Comparison of ENCODE assay signal across 8 cellular contexts in the genomic region with DNA sequence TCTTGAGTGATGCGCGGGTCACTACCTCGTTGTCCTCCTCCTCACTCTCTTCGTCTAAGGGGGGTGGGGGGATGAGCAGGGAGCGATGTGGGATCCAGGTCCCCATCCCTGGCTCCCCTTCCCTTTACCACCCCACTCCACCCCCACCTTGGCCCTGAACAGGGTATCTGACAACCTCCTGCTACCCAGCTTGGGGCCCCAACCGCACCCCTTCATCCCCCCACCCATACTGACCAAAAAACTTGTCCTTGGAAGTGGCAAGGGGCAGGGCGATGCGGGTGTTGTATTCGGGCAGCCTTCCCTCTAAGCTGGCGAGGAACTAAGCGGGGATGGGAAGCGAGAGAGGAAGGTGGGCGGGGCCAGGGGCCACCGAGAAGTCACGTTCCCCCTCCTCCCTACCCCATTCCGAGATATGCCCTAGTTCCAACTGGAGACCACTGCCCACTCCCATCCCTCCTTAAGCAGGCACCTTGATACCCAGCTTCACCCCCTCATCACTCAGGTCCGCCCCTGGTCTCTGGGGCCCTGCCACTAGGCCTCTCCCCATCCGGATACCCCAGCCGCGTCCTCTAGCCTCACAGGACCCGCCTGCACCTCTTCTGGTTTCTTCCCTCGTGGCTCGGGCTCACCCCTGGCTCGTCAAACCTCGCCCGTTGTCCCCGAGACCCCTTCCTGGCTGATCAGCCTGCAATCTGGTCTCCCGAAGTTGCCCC. TPM values are rescaled to one million over a fixed set of nuclear protein-coding genes. Genes with fewer than 3 reads are reported as not detected.
DNase-seq lines count a peak whose midpoint lies in the region; ATAC-seq and TF ChIP-seq lines count a peak whose summit lies in the region.
"Had no signal": no experiment of that assay in that cellular context is flagged by ENCODE, and none has a peak within 500 bp of the region (broad histone marks: within the 10 kb centered on the region; RNA-seq: fewer than 3 reads in every experiment).

No MANE protein-coding gene starts in this region.

- peak; percentile 15 for DNase-seq in NCI-H1105 (lab: John Stamatoyannopoulos, UW)
- DNase-seq in NCI-H1105 treated with DMSO at 0.1 percent for 48 hours (lab: John Stamatoyannopoulos, UW) = no peak
- DNase-seq in heart left ventricle = peak in 4 of 5 donors; percentile 53 to 72 (median 56)
- no peak for DNase-seq in NCI-H1417 treated with DMSO at 0.1 percent for 48 hours (lab: John Stamatoyannopoulos, UW)
- no peak for DNase-seq in foreskin melanocyte

- H3K9me3 ChIP-seq in heart left ventricle (no peaks in the 10 kb centered on the region), subcutaneous abdominal adipose tissue (ENCODE audit: control insufficient read depth in 5 of 5, low read length in 5 of 5) (no peaks in the 10 kb centered on the region)

- WGBS in heart left ventricle, 4 donors = 9 to 23% (median 17%) methylated on average over 23 to 28 of the region's 28 CpGs

- TF ChIP-seq CTCF in heart left ventricle (IDR thresholded peaks at IDR 0.05) = no peak

- H3K9ac ChIP-seq in subcutaneous abdominal adipose tissue (ENCODE audit: low read length in 5 of 5) = peak overlapping the region in 3 of 5 donors; percentile 3 to 51 (median 23)

- H3K27ac ChIP-seq in heart left ventricle (peak overlapping the region; percentile 37 to 84 (median 70)), subcutaneous abdominal adipose tissue (ENCODE audit: low read depth, low read length) (no peak overlapping the region)

- intact Hi-C loops in heart left ventricle (cut with DNase I) = no loop called here

- H3K4me1 ChIP-seq in heart left ventricle (peaks cover 4 to 48% (median 28%) of the 10 kb centered on the region in 12 donors), subcutaneous abdominal adipose tissue (ENCODE audit: control insufficient read depth in 5 of 5, insufficient read depth in 5 of 5, low read length in 5 of 5) (peaks cover 0 to 45% (median 42%) of the 10 kb centered on the region in 5 donors)

- H3K36me3 ChIP-seq in heart left ventricle (no peaks in the 10 kb centered on the region), subcutaneous abdominal adipose tissue (ENCODE audit: control insufficient read depth in 5 of 5, insufficient read depth in 5 of 5, low read length in 5 of 5) (no peaks in the 10 kb centered on the region)

- H3K4me3 ChIP-seq in heart left ventricle = peak overlapping the region in 11 of 12 donors; percentile 20 to 59 (median 45)
- peak overlapping the region; percentile 19 to 62 (median 55) for H3K4me3 ChIP-seq in subcutaneous abdominal adipose tissue (ENCODE audit: low read depth in 1 of 5, low read length in 5 of 5)

- peak in 2 of 4 donors; percentile 22 to 35 for ATAC-seq in heart left ventricle

- TF ChIP-seq POLR2A in heart left ventricle (IDR thresholded peaks at IDR 0.05) = no peak

- H3K27me3 ChIP-seq in heart left ventricle = peaks cover 4 to 78% (median 55%) of the 10 kb centered on the region in 9 donors
- peaks cover 13 to 41% (median 29%) of the 10 kb centered on the region in 5 donors for H3K27me3 ChIP-seq in subcutaneous abdominal adipose tissue (ENCODE audit: control insufficient read depth in 5 of 5, insufficient read depth in 4 of 5, low read length in 5 of 5)

RNA-seq across cellular contexts. Expression of a gene that starts 1.9 kb away (rescaled TPM):
- 1 to 10 TPM; 2.1 to 5.0 (median 4.0) TPM for total RNA-seq in heart left ventricle
- polyA plus RNA-seq in heart left ventricle = 10 to 100 TPM in 1 of 2 donors, 1 to 10 TPM in 1; 2.2 to 11.3 TPM
- total RNA-seq: A673, HT1080 had no signal

RNA-seq across cellular contexts. Expression of a gene that starts 13.9 kb away (rescaled TPM):
- total RNA-seq in heart left ventricle = under 1 TPM in 7 of 9 donors, not detected in 2; 0.18 to 0.69 (median 0.31) TPM
- polyA plus RNA-seq in heart left ventricle = under 1 TPM; 0.37 to 0.84 TPM

RNA-seq across cellular contexts. Expression of a gene that starts 14.4 kb away (rescaled TPM):
- total RNA-seq in heart left ventricle = 100 to 1,000 TPM in 6 of 9 donors, 10 to 100 TPM in 3; 69.3 to 210 (median 120) TPM
- 100 to 1,000 TPM in 1 of 2 donors, 10 to 100 TPM in 1; 71.2 to 107 TPM for polyA plus RNA-seq in heart left ventricle

RNA-seq across cellular contexts. Expression of a gene that starts 36.9 kb away (rescaled TPM):
- total RNA-seq in heart left ventricle = 1 to 10 TPM; 4.6 to 7.8 (median 5.7) TPM
- polyA plus RNA-seq in heart left ventricle = 1 to 10 TPM; 6.1 TPM

RNA-seq across cellular contexts. Expression of a gene that starts 46.6 kb away (rescaled TPM):
- total RNA-seq in heart left ventricle = 1 to 10 TPM in 7 of 9 donors, under 1 TPM in 2; 0.67 to 1.9 (median 1.5) TPM
- 1 to 10 TPM; 1.9 to 2.1 TPM for polyA plus RNA-seq in heart left ventricle

Comparison
In these comparisons a context has a peak if more than half of its experiments do, and no peak if none do; other contexts are left out.
1. DNase-seq: peak in NCI-H1105 (single experiment) and heart left ventricle (4 of 5); none in NCI-H1105 treated with DMSO at 0.1 percent for 48 hours (single experiment), NCI-H1417 treated with DMSO at 0.1 percent for 48 hours (single experiment) and foreskin melanocyte (single experiment).